8 cellular contexts compared by ENCODE assay signal in genomic region chr3:161349529-161350278, GRCh38. TPM values are rescaled to one million over a fixed set of nuclear protein-coding genes. Genes with fewer than 3 reads are reported as not detected.
A peak's percentile ranks its signal among the peaks of the same experiment; 100 is the strongest.
DNase-seq lines count a peak whose midpoint lies in the region; ATAC-seq and TF ChIP-seq lines count a peak whose summit lies in the region.

No MANE protein-coding gene starts in this region.

- no peak for TF ChIP-seq CTCF in activated CD8-positive, alpha-beta T cell treated with anti-CD3 and anti-CD28 coated beads for 36 hours (IDR thresholded peaks at IDR 0.05)

- no peaks in the 10 kb centered on the region for H3K36me3 Mint-ChIP-seq in activated CD8-positive, alpha-beta T cell treated with anti-CD3 and anti-CD28 coated beads for 36 hours (ENCODE audit: low read depth)

- no peaks in the 10 kb centered on the region for H3K9me3 Mint-ChIP-seq in activated CD8-positive, alpha-beta T cell treated with anti-CD3 and anti-CD28 coated beads for 36 hours

- H3K4me3 Mint-ChIP-seq in activated CD8-positive, alpha-beta T cell treated with anti-CD3 and anti-CD28 coated beads for 36 hours = no peak overlapping the region

- H3K27ac Mint-ChIP-seq in activated CD8-positive, alpha-beta T cell treated with anti-CD3 and anti-CD28 coated beads for 36 hours = peak overlapping the region; percentile 16

- peak; percentile 73 for DNase-seq in G401 (ENCODE audit: low spot score)
- DNase-seq in activated CD8-positive, alpha-beta T cell treated with anti-CD3 and anti-CD28 coated beads for 36 hours = peak; percentile 41
- DNase-seq in foreskin melanocyte = peak; percentile 25

- intact Hi-C loops in activated CD8-positive, alpha-beta T cell treated with anti-CD3 and anti-CD28 coated beads for 36 hours (cut with micrococcal nuclease) = loop anchor here (2.0 kb wide), 1 partner anchor 39 kb away; no protein-coding TSS in a partner anchor

- H3K4me1 Mint-ChIP-seq in activated CD8-positive, alpha-beta T cell treated with anti-CD3 and anti-CD28 coated beads for 36 hours (ENCODE audit: low read depth) = peaks cover 23% of the 10 kb centered on the region

- ATAC-seq in HG03159 (IDR thresholded peaks at IDR 0.05; ENCODE audit: unreplicated experiment) (peak; percentile 48), GM18498 (IDR thresholded peaks at IDR 0.05; ENCODE audit: unreplicated experiment) (no peak), HG02973 (IDR thresholded peaks at IDR 0.05; ENCODE audit: unreplicated experiment) (no peak), GM21423 (IDR thresholded peaks at IDR 0.05; ENCODE audit: unreplicated experiment) (no peak), HG03108 (IDR thresholded peaks at IDR 0.05; ENCODE audit: unreplicated experiment) (no peak)
- ATAC-seq in activated CD8-positive, alpha-beta T cell treated with anti-CD3 and anti-CD28 coated beads for 36 hours = peak; percentile 95

- POLR2A ChIA-PET in activated CD8-positive, alpha-beta T cell treated with anti-CD3 and anti-CD28 coated beads for 36 hours (lab: Charles Lee) = interaction anchor here (0.6 to 1.6 kb wide), 2 partner anchors 39 to 780 kb away, joined by 3 to 4 read pairs; no protein-coding TSS in a partner anchor

- peaks cover 15% of the 10 kb centered on the region for H3K27me3 Mint-ChIP-seq in activated CD8-positive, alpha-beta T cell treated with anti-CD3 and anti-CD28 coated beads for 36 hours

- CTCF ChIA-PET in activated CD8-positive, alpha-beta T cell treated with anti-CD3 and anti-CD28 coated beads for 36 hours (lab: Charles Lee) = interaction anchor here (1.1 to 1.2 kb wide), 4 partner anchors 22 to 75 kb away, joined by 3 to 5 read pairs (median 4); partner anchors contain the start of gene SPTSSB

- in situ Hi-C loops in G401 (cut with HindIII; ENCODE audit: low sequenced_read_pairs) = no loop called here

RNA-seq across cellular contexts. Expression of gene SPTSSB, which starts 21.6 kb away (rescaled TPM):
- not detected in 2 replicates for total RNA-seq in G401 (2014; rRNA removed; shearing (Covaris generic))
- not detected for total RNA-seq in activated CD8-positive, alpha-beta T cell treated with anti-CD3 and anti-CD28 coated beads for 36 hours

Comparison
In these comparisons a context has a peak if more than half of its experiments do, and no peak if none do; other contexts are left out.
1. ATAC-seq: peak in HG03159 (single experiment) and activated CD8-positive, alpha-beta T cell treated with anti-CD3 and anti-CD28 coated beads for 36 hours (single experiment); none in GM18498 (single experiment), HG02973 (single experiment), GM21423 (single experiment) and HG03108 (single experiment).
2. Peak in every context shown above with its lines, with median percentiles within 50 percentile points of each other: DNase-seq.